Comparison of ENCODE assay signal across 2 cellular contexts in genomic region chr2:119158563-119159347, GRCh38.
A peak's percentile ranks its signal among the peaks of the same experiment; 100 is the strongest.
TF ChIP-seq lines count a peak whose summit lies in the region.

Gene C1QL2 (minus strand): TSS chr2:119158751. CDS start chr2:119158269, 482 bp downstream.

TF ChIP-seq in GM23338, 12 proteins besides CTCF, POLR2A, EP300 and RAD21:
- TF ChIP-seq ZNF462 (CRISPR knock-in tag; IDR thresholded peaks at IDR 0.05), result no peak
- peak; percentile 65 for TF ChIP-seq EZH2 (IDR thresholded peaks at IDR 0.05; ENCODE audit: low read depth, unreplicated experiment)
- peak; percentile 55 for TF ChIP-seq CREB1 (CRISPR knock-in tag; IDR thresholded peaks at IDR 0.05; ENCODE audit: low read depth)

TF ChIP-seq in WTC11, 78 proteins besides CTCF, POLR2A, EP300 and RAD21 (continued from another document):
- TF ChIP-seq FOXK1 (CRISPR knock-in tag; IDR thresholded peaks at IDR 0.05), result peak; percentile 57; the same call in 1 of the 2 replicates
TF ChIP-seq in WTC11: peak in this region for 8.
